ENCODE assay signal across 8 cellular contexts in genomic region chr3:85576091-85576690, GRCh38.
A peak's percentile ranks its signal among the peaks of the same experiment; 100 is the strongest.
DNase-seq lines count a peak whose midpoint lies in the region; ATAC-seq and TF ChIP-seq lines count a peak whose summit lies in the region.

No MANE protein-coding gene starts in this region.

- H3K9me3 ChIP-seq in neuron (ENCODE audit: low read length): no peaks in the 10 kb centered on the region

- H3K36me3 Mint-ChIP-seq in activated T-helper 17 cell treated with anti-CD3 and anti-CD28 coated beads, Interleukin-2, amount 50 U/mL, for 72 hours (ENCODE audit: low read depth): no peaks in the 10 kb centered on the region

- no peaks in the 10 kb centered on the region for H3K36me3 ChIP-seq in neuron (ENCODE audit: insufficient read depth, low read length)

- H3K4me3 ChIP-seq in fibroblast of pulmonary artery (replicated peaks; ENCODE audit: low read depth, low read length): no peak overlapping the region
- peak overlapping the region; percentile 14 for H3K4me3 ChIP-seq in neuron (ENCODE audit: low read length)

- H2AFZ ChIP-seq in neuron (ENCODE audit: low read depth, low read length): no peak overlapping the region

- no peaks in the 10 kb centered on the region for H3K4me1 ChIP-seq in neuron (ENCODE audit: insufficient read depth, low read length)

- H3K27me3 Mint-ChIP-seq in activated T-helper 17 cell treated with anti-CD3 and anti-CD28 coated beads, Interleukin-2, amount 50 U/mL, for 72 hours: no peaks in the 10 kb centered on the region

- no peak overlapping the region for H3K27ac Mint-ChIP-seq in activated T-helper 17 cell treated with anti-CD3 and anti-CD28 coated beads, Interleukin-2, amount 50 U/mL, for 72 hours

- H3K4me3 Mint-ChIP-seq in activated T-helper 17 cell treated with anti-CD3 and anti-CD28 coated beads, Interleukin-2, amount 50 U/mL, for 72 hours: no peak overlapping the region

- DNase-seq in C1 segment of cervical spinal cord (lab: John Stamatoyannopoulos, UW): peak in 12 of 14 donors; percentile 22 to 64 (median 33)
- peak; percentile 19 for DNase-seq in NCI-H2227 treated with DMSO at 0.1 percent for 48 hours (lab: John Stamatoyannopoulos, UW)
- DNase-seq in activated CD8-positive, alpha-beta memory T cell treated with anti-CD3 and anti-CD28 coated beads for 24 hours: peak; percentile 57
- peak; percentile 65 for DNase-seq in fibroblast of pulmonary artery (ENCODE audit: low read depth)

- peak; percentile 86 for TF ChIP-seq CTCF in fibroblast of pulmonary artery (IDR thresholded peaks at IDR 0.05; ENCODE audit: low read length, missing control alignments)

- ATAC-seq in GM18858 (IDR thresholded peaks at IDR 0.05; ENCODE audit: unreplicated experiment) (peak; percentile 86), HG03095 (IDR thresholded peaks at IDR 0.05; ENCODE audit: unreplicated experiment) (peak; percentile 72)
- ATAC-seq in activated T-helper 17 cell treated with anti-CD3 and anti-CD28 coated beads, Interleukin-2, amount 50 U/mL, for 72 hours (replicated peaks): no peak

- no peaks in the 10 kb centered on the region for H3K27me3 ChIP-seq in neuron (ENCODE audit: insufficient read depth, low read length)

- no peaks in the 10 kb centered on the region for H3K4me1 Mint-ChIP-seq in activated T-helper 17 cell treated with anti-CD3 and anti-CD28 coated beads, Interleukin-2, amount 50 U/mL, for 72 hours

- no peaks in the 10 kb centered on the region for H3K9me3 Mint-ChIP-seq in activated T-helper 17 cell treated with anti-CD3 and anti-CD28 coated beads, Interleukin-2, amount 50 U/mL, for 72 hours
